ENCODE assay signal across 16 cellular contexts in genomic region chr19:52273301-52273700, GRCh38. TPM values are rescaled to one million over a fixed set of nuclear protein-coding genes. Genes with fewer than 3 reads are reported as not detected.
DNase-seq lines count a peak whose midpoint lies in the region; ATAC-seq and TF ChIP-seq lines count a peak whose summit lies in the region.
"Had no signal": no experiment of that assay in that cellular context is flagged by ENCODE, and none has a peak within 500 bp of the region (broad histone marks: within the 10 kb centered on the region; RNA-seq: fewer than 3 reads in every experiment).

No MANE protein-coding gene starts in this region.

- peaks cover 70 to 76% (median 74%) of the 10 kb centered on the region in 11 experiments for H3K36me3 ChIP-seq in BLaER1 treated with 17β-estradiol and CSF1 and Interleukin-3, amounts not matched to agents 10 nM and 100 nM

- H3K4me3 Mint-ChIP-seq in Calu3 (ENCODE audit: low read depth, unreplicated experiment) (no peak overlapping the region), progenitor cell of endocrine pancreas (ENCODE audit: low read depth) (peak overlapping the region; percentile 16)
- H3K4me3 Mint-ChIP-seq in effector memory CD8-positive, alpha-beta T cell: peak overlapping the region; percentile 43

- H3K4me1 ChIP-seq in BLaER1 treated with 17β-estradiol and CSF1 and Interleukin-3, amounts not matched to agents 10 nM and 100 nM: peaks cover 15 to 18% (median 16%) of the 10 kb centered on the region in 10 experiments

- H3K9me3 Mint-ChIP-seq in Calu3 (ENCODE audit: low read depth, unreplicated experiment) (peaks cover 23% of the 10 kb centered on the region), progenitor cell of endocrine pancreas (ENCODE audit: low read depth) (peaks cover 8% of the 10 kb centered on the region)
- no peaks in the 10 kb centered on the region for H3K9me3 Mint-ChIP-seq in effector memory CD8-positive, alpha-beta T cell

- DNase-seq in Calu3: no peak
- no peak for DNase-seq in effector memory CD8-positive, alpha-beta T cell
- no peak for DNase-seq in progenitor cell of endocrine pancreas (ENCODE audit: low spot score, unreplicated experiment)
- no peak for DNase-seq in NCI-H345 treated with DMSO at 0.1 percent for 48 hours (lab: John Stamatoyannopoulos, UW; ENCODE audit: unreplicated experiment)
- DNase-seq in activated naive CD4-positive, alpha-beta T cell treated with Interleukin-2 at 50 U/mL for 16 hours: no peak
- DNase-seq: ACHN, AML-193, DMS 273 treated with DMSO at 0.1 percent for 48 hours, GF-D8, NCI-H2029, NCI-H2171, NCI-H446 treated with DMSO at 0.1 percent for 48 hours, NCI-H748 treated with DMSO at 0.1 percent for 48 hours, SJCRH30 had no signal

- H3K9me3 ChIP-seq in BLaER1 treated with 17β-estradiol and CSF1 and Interleukin-3, amounts not matched to agents 10 nM and 100 nM (replicated peaks in 1 of 11): peaks cover 65 to 76% (median 73%) of the 10 kb centered on the region in 11 experiments

- H3K27me3 ChIP-seq in BLaER1 treated with 17β-estradiol and CSF1 and Interleukin-3, amounts not matched to agents 10 nM and 100 nM: no peaks in the 10 kb centered on the region
- H3K27me3 ChIP-seq: SJCRH30 had no signal

- TF ChIP-seq CTCF in Calu3 (IDR thresholded peaks at IDR 0.05; ENCODE audit: unreplicated experiment): no peak
- no peak for TF ChIP-seq CTCF in progenitor cell of endocrine pancreas (IDR thresholded peaks at IDR 0.05; ENCODE audit: unreplicated experiment)

- BruUV-seq in Calu3 (replicated peaks; lab: Mats Ljungman, UMichigan): no TSS peak

- peaks cover 13% of the 10 kb centered on the region for H3K4me1 Mint-ChIP-seq in Calu3 (ENCODE audit: low read depth, unreplicated experiment)
- peaks cover 51 to 58% of the 10 kb centered on the region in 2 donors for H3K4me1 Mint-ChIP-seq in effector memory CD8-positive, alpha-beta T cell (ENCODE audit: low read depth in 2 of 2)
- H3K4me1 Mint-ChIP-seq in progenitor cell of endocrine pancreas (ENCODE audit: low read depth): peaks cover 18% of the 10 kb centered on the region

- intact Hi-C loops in Calu3 (cut with micrococcal nuclease; ENCODE audit: unreplicated experiment): no loop called here

- peak overlapping the region; percentile 38 for H3K27ac Mint-ChIP-seq in Calu3 (ENCODE audit: unreplicated experiment)
- peak overlapping the region in 1 of 2 donors; percentile 52 for H3K27ac Mint-ChIP-seq in effector memory CD8-positive, alpha-beta T cell
- no peak overlapping the region for H3K27ac Mint-ChIP-seq in progenitor cell of endocrine pancreas

- peak overlapping the region in 6 of 10 experiments; percentile 9 to 96 (median 33); a peak in 7 of 20 replicates for H3K4me3 ChIP-seq in BLaER1 treated with 17β-estradiol and CSF1 and Interleukin-3, amounts not matched to agents 10 nM and 100 nM
- H3K4me3 ChIP-seq: SJCRH30 had no signal

- no peak overlapping the region for H3K4me2 ChIP-seq in BLaER1 treated with 17β-estradiol and CSF1 and Interleukin-3, amounts not matched to agents 10 nM and 100 nM

- ATAC-seq in effector memory CD8-positive, alpha-beta T cell (replicated peaks): no peak
- no peak for ATAC-seq in HG02798 (IDR thresholded peaks at IDR 0.05; ENCODE audit: poor library complexity, unreplicated experiment)

- CTCF ChIA-PET in Calu3 (lab: Charles Lee): no interaction called here

- H3K27me3 Mint-ChIP-seq in Calu3 (ENCODE audit: unreplicated experiment): no peaks in the 10 kb centered on the region
- H3K27me3 Mint-ChIP-seq in effector memory CD8-positive, alpha-beta T cell: no peaks in the 10 kb centered on the region
- H3K27me3 Mint-ChIP-seq in progenitor cell of endocrine pancreas: no peaks in the 10 kb centered on the region

- no peak overlapping the region for H3K9ac ChIP-seq in BLaER1 treated with 17β-estradiol and CSF1 and Interleukin-3, amounts not matched to agents 10 nM and 100 nM

- peaks cover 53% of the 10 kb centered on the region for H3K36me3 Mint-ChIP-seq in Calu3 (ENCODE audit: insufficient read depth, unreplicated experiment)
- peaks cover 22% of the 10 kb centered on the region for H3K36me3 Mint-ChIP-seq in effector memory CD8-positive, alpha-beta T cell (ENCODE audit: insufficient read depth)
- peaks cover 36% of the 10 kb centered on the region for H3K36me3 Mint-ChIP-seq in progenitor cell of endocrine pancreas (ENCODE audit: insufficient read depth)

- peaks cover 0 to 16% (median 0%) of the 10 kb centered on the region in 11 experiments; a peak in 5 of 22 replicates for H4K20me1 ChIP-seq in BLaER1 treated with 17β-estradiol and CSF1 and Interleukin-3, amounts not matched to agents 10 nM and 100 nM

- no peak overlapping the region for H3K27ac ChIP-seq in BLaER1 treated with 17β-estradiol and CSF1 and Interleukin-3, amounts not matched to agents 10 nM and 100 nM
- H3K27ac ChIP-seq: SJCRH30 had no signal

RNA-seq across cellular contexts. Expression of gene ZNF766, which starts 3.9 kb away (rescaled TPM):
- total RNA-seq in Calu3 (2022) (26.6 and 28.3 TPM in 2 replicates), progenitor cell of endocrine pancreas (27.1 and 29.4 TPM in 2 replicates)

RNA-seq across cellular contexts. Expression of gene ZNF480, which starts 23.7 kb away (rescaled TPM):
- total RNA-seq in Calu3 (2022) (4.9 and 5.1 TPM in 2 replicates), progenitor cell of endocrine pancreas (25.7 and 27.2 TPM in 2 replicates)
